27 cellular contexts compared by ENCODE assay signal in the genomic region with DNA sequence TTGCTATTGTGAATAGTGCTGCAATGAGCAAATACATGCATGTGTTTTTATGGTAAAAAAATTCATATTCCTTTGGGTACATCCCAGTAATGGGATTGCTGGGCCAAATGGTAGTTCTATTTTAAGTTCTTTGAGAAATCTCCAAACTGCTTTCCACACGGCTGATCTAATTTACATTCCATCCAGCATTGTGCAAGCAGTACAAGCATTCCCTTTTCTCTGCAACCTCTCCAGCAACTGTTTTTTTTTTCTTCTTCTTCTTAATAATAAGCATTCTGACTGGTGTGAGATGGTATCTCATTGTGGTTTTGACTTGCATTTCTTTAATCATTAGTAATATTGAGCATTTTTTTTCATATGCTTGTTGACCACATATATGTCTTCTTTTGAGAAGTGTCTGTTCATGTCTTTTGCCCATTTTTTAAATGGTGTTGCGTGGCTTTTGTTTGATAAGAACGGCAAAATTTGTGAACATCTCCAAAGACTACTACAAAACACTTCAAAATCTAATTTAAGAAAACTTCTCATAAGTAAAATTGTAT.
"Had no signal": no experiment of that assay in that cellular context is flagged by ENCODE, and none has a peak within 500 bp of the region (broad histone marks: within the 10 kb centered on the region; RNA-seq: fewer than 3 reads in every experiment).

No MANE protein-coding gene starts in this region.

- H3K4me3 Mint-ChIP-seq: effector memory CD8-positive, alpha-beta T cell; mesothelial cell of epicardium; naive B cell; natural killer cell treated with Interleukin-12 subunit alpha and Interleukin-12 subunit beta and Interleukin-15 and Interleukin-18, amount 100 ng/mL, for 72 hours; neural crest cell; stimulated activated effector memory CD8-positive, alpha-beta T cell treated with anti-CD3 and anti-CD28 coated beads, Interleukin-12 subunit alpha, Interleukin-12 subunit beta, amount 100 ng/mL, for 72 hours; type B pancreatic cell had no signal

- H3K9me3 ChIP-seq: esophagus squamous epithelium, gastroesophageal sphincter, mucosa of descending colon, neutrophil, pancreas, stomach, thyroid gland had no signal

- H3K9me3 Mint-ChIP-seq: type B pancreatic cell had no signal

- H3K27ac Mint-ChIP-seq: effector memory CD8-positive, alpha-beta T cell; mesothelial cell of epicardium; naive B cell; natural killer cell treated with Interleukin-12 subunit alpha and Interleukin-12 subunit beta and Interleukin-15 and Interleukin-18, amount 100 ng/mL, for 72 hours; stimulated activated effector memory CD8-positive, alpha-beta T cell treated with anti-CD3 and anti-CD28 coated beads, Interleukin-12 subunit alpha, Interleukin-12 subunit beta, amount 100 ng/mL, for 72 hours; type B pancreatic cell had no signal

- H3K4me3 ChIP-seq: esophagus squamous epithelium, gastroesophageal sphincter, heart left ventricle, hepatocyte, left lung, mucosa of descending colon, pancreas, sigmoid colon, stomach, thyroid gland had no signal

- H3K27me3 ChIP-seq: esophagus squamous epithelium, foreskin keratinocyte, heart left ventricle, hepatocyte, left lung, neutrophil, pancreas, sigmoid colon, stomach, thyroid gland had no signal

- H3K36me3 ChIP-seq: esophagus squamous epithelium, gastroesophageal sphincter, heart left ventricle, left lung, neutrophil, pancreas, sigmoid colon, stomach, thyroid gland had no signal

- H3K4me1 Mint-ChIP-seq: mesothelial cell of epicardium; naive B cell; neural crest cell; stimulated activated effector memory CD8-positive, alpha-beta T cell treated with anti-CD3 and anti-CD28 coated beads, Interleukin-12 subunit alpha, Interleukin-12 subunit beta, amount 100 ng/mL, for 72 hours had no signal

- H3K27me3 Mint-ChIP-seq: effector memory CD8-positive, alpha-beta T cell; type B pancreatic cell had no signal

- DNase-seq: cortex of kidney; effector memory CD8-positive, alpha-beta T cell; erythroblast; esophagus squamous epithelium; foreskin keratinocyte; heart left ventricle; left cardiac atrium; left lung; mesenchymal stem cell; mucosa of descending colon; naive B cell; pancreas; right cardiac atrium; sigmoid colon; stimulated activated CD4-positive, alpha-beta T cell treated with anti-CD3 and anti-CD28 coated beads, Interleukin-2, amount 100 ng/mL, for 24 hours; stimulated activated CD4-positive, alpha-beta T cell treated with anti-CD3 and anti-CD28 coated beads, Interleukin-4, amount 100 ng/mL, for 24 hours; stimulated activated naive CD4-positive, alpha-beta T cell treated with Interleukin-2 at 50 U/mL for 16 hours; stomach; thyroid gland had no signal

- H3K36me3 Mint-ChIP-seq: naive B cell; natural killer cell treated with Interleukin-12 subunit alpha and Interleukin-12 subunit beta and Interleukin-15 and Interleukin-18, amount 100 ng/mL, for 72 hours; stimulated activated effector memory CD8-positive, alpha-beta T cell treated with anti-CD3 and anti-CD28 coated beads, Interleukin-12 subunit alpha, Interleukin-12 subunit beta, amount 100 ng/mL, for 72 hours; type B pancreatic cell had no signal

- H3K4me1 ChIP-seq: esophagus squamous epithelium, foreskin keratinocyte, gastroesophageal sphincter, heart left ventricle, left lung, pancreas, sigmoid colon, stomach, thyroid gland had no signal
